Comparison of ENCODE assay signal across 28 cellular contexts in genomic region chr2:142241016-142241415, GRCh38.
"Had no signal": no experiment of that assay in that cellular context is flagged by ENCODE, and none has a peak within 500 bp of the region (broad histone marks: within the 10 kb centered on the region; RNA-seq: fewer than 3 reads in every experiment).

No MANE protein-coding gene starts in this region.

- H3K79me2 ChIP-seq: hepatocyte, parathyroid adenoma had no signal

- H3K4me1 Mint-ChIP-seq: naive B cell; natural killer cell; nephron progenitor cell; stimulated activated memory B cell treated with anti-CD40 and anti-IgM and Interleukin-4, amounts not matched to agents 10 μg/mL and 1 μg/mL and 100 μg/mL, for 72 hours; stimulated activated naive CD8-positive, alpha-beta T cell treated with anti-CD3 and anti-CD28 coated beads, Interleukin-15, amount 100 ng/mL, for 72 hours had no signal

- H3K27ac ChIP-seq: hepatocyte, left lung, lower lobe of right lung, neural progenitor cell, neutrophil, parathyroid adenoma, psoas muscle, right atrium auricular region, right lobe of liver, transverse colon, upper lobe of left lung had no signal

- H3K4me2 ChIP-seq: hepatocyte, neural progenitor cell, smooth muscle cell had no signal

- DNase-seq: islet precursor cell; left colon; left lung; lower lobe of right lung; mesendoderm; naive B cell; natural killer cell; nephron progenitor cell; occipital lobe; psoas muscle; right lobe of liver; stimulated activated CD4-positive, alpha-beta T cell treated with anti-CD3 and anti-CD28 coated beads, Interleukin-1b, Interleukin-23, amount 100 ng/mL, for 48 hours; stimulated activated CD4-positive, alpha-beta T cell treated with anti-CD3 and anti-CD28 coated beads, Interleukin-2, amount 100 ng/mL, for 48 hours; stimulated activated CD4-positive, alpha-beta T cell treated with anti-CD3 and anti-CD28 coated beads, Interleukin-4, amount 100 ng/mL, for 4 hours; stimulated activated CD8-positive, alpha-beta memory T cell treated with anti-CD3 and anti-CD28 coated beads, Interleukin-4, amount 100 ng/mL, for 48 hours; stimulated activated naive CD4-positive, alpha-beta T cell treated with Interleukin-2 at 50 U/mL for 16 hours; stimulated activated naive CD8-positive, alpha-beta T cell treated with anti-CD3 and anti-CD28 coated beads, Interleukin-15, amount 100 ng/mL, for 72 hours; substantia nigra; transverse colon; upper lobe of left lung had no signal

- H3K4me3 ChIP-seq: hepatocyte, left lung, lower lobe of right lung, neural progenitor cell, psoas muscle, right atrium auricular region, right lobe of liver, smooth muscle cell, transverse colon, upper lobe of left lung had no signal

- H3K27ac Mint-ChIP-seq: mesothelial cell of epicardium; naive B cell; natural killer cell; nephron progenitor cell; neural progenitor cell; stimulated activated memory B cell treated with anti-CD40 and anti-IgM and Interleukin-4, amounts not matched to agents 10 μg/mL and 1 μg/mL and 100 μg/mL, for 72 hours; stimulated activated naive CD8-positive, alpha-beta T cell treated with anti-CD3 and anti-CD28 coated beads, Interleukin-15, amount 100 ng/mL, for 72 hours had no signal

- H3K4me1 ChIP-seq: left lung, lower lobe of right lung, parathyroid adenoma, psoas muscle, right atrium auricular region, right lobe of liver, transverse colon, upper lobe of left lung had no signal

- ATAC-seq: left colon; left lung; lower lobe of right lung; natural killer cell; psoas muscle; right lobe of liver; stimulated activated memory B cell treated with anti-CD40 and anti-IgM and Interleukin-4, amounts not matched to agents 10 μg/mL and 1 μg/mL and 100 μg/mL, for 72 hours; stimulated activated naive CD8-positive, alpha-beta T cell treated with anti-CD3 and anti-CD28 coated beads, Interleukin-15, amount 100 ng/mL, for 72 hours had no signal

- H3K9me3 ChIP-seq: left lung, lower lobe of right lung, neutrophil, psoas muscle, right atrium auricular region, right lobe of liver, transverse colon, upper lobe of left lung had no signal

- H3K36me3 ChIP-seq: left lung, lower lobe of right lung, neural progenitor cell, neutrophil, right atrium auricular region, right lobe of liver, transverse colon, upper lobe of left lung had no signal

- H2AFZ ChIP-seq: hepatocyte, neural progenitor cell, parathyroid adenoma had no signal

- H3K9ac ChIP-seq: neural progenitor cell, parathyroid adenoma had no signal

- H3K27me3 ChIP-seq: hepatocyte, left lung, neural progenitor cell, neutrophil, right atrium auricular region, right lobe of liver, transverse colon, upper lobe of left lung had no signal

- H3K36me3 Mint-ChIP-seq: mesothelial cell of epicardium; naive B cell; natural killer cell; neural progenitor cell; stimulated activated memory B cell treated with anti-CD40 and anti-IgM and Interleukin-4, amounts not matched to agents 10 μg/mL and 1 μg/mL and 100 μg/mL, for 72 hours had no signal

- H3K9me3 Mint-ChIP-seq: nephron progenitor cell; neural progenitor cell; stimulated activated memory B cell treated with anti-CD40 and anti-IgM and Interleukin-4, amounts not matched to agents 10 μg/mL and 1 μg/mL and 100 μg/mL, for 72 hours had no signal

- H3K27me3 Mint-ChIP-seq: stimulated activated memory B cell treated with anti-CD40 and anti-IgM and Interleukin-4, amounts not matched to agents 10 μg/mL and 1 μg/mL and 100 μg/mL, for 72 hours; stimulated activated naive CD8-positive, alpha-beta T cell treated with anti-CD3 and anti-CD28 coated beads, Interleukin-15, amount 100 ng/mL, for 72 hours had no signal

- H3K4me3 Mint-ChIP-seq: mesothelial cell of epicardium; naive B cell; natural killer cell; nephron progenitor cell; neural progenitor cell; stimulated activated memory B cell treated with anti-CD40 and anti-IgM and Interleukin-4, amounts not matched to agents 10 μg/mL and 1 μg/mL and 100 μg/mL, for 72 hours; stimulated activated naive CD8-positive, alpha-beta T cell treated with anti-CD3 and anti-CD28 coated beads, Interleukin-15, amount 100 ng/mL, for 72 hours had no signal
